26 cellular contexts compared by ENCODE assay signal in genomic region chr22:26992556-26992955, GRCh38.
"Had no signal": no experiment of that assay in that cellular context is flagged by ENCODE, and none has a peak within 500 bp of the region (broad histone marks: within the 10 kb centered on the region; RNA-seq: fewer than 3 reads in every experiment).

No MANE protein-coding gene starts in this region.

- H3K27me3 ChIP-seq: ascending aorta had no signal

- H3K27ac ChIP-seq: ascending aorta, brain microvascular endothelial cell, coronary artery, dorsolateral prefrontal cortex, WERI-Rb-1 had no signal

- H3K4me1 ChIP-seq: ascending aorta had no signal

- H3K4me3 ChIP-seq: ascending aorta, coronary artery, dorsolateral prefrontal cortex had no signal

- H3K9me3 ChIP-seq: ascending aorta had no signal

- DNase-seq: activated B cell treated with CpG ODN at 0.5 μM for 24 hours; activated CD4-positive, alpha-beta T cell treated with anti-CD3 and anti-CD28 coated beads for 48 hours; activated CD4-positive, alpha-beta T cell treated with anti-CD3 and anti-CD28 coated beads, Interleukin-2, amount 50 U/mL, for 1 hour; activated CD4-positive, alpha-beta T cell treated with anti-CD3 and anti-CD28 coated beads, Interleukin-2, amount 50 U/mL, for 48 hours; activated CD8-positive, alpha-beta memory T cell treated with anti-CD3 and anti-CD28 coated beads for 24 hours; activated CD8-positive, alpha-beta T cell treated with anti-CD3 and anti-CD28 coated beads for 36 hours; activated effector memory CD4-positive, alpha-beta T cell treated with Interleukin-2 at 50 U/mL for 16 hours; activated naive CD4-positive, alpha-beta T cell treated with anti-CD3 and anti-CD28 coated beads for 36 hours; activated naive CD8-positive, alpha-beta T cell treated with anti-CD3 and anti-CD28 coated beads for 36 hours; activated naive CD8-positive, alpha-beta T cell treated with anti-CD3 and anti-CD28 coated beads, Interleukin-2, amount 50 U/mL, for 24 hours; activated T-cell treated with anti-CD3 and anti-CD28 coated beads, Interleukin-2, amount 50 U/mL, for 4 hours; brain microvascular endothelial cell; dorsolateral prefrontal cortex; effector memory CD4-positive, alpha-beta T cell; endodermal cell; foreskin fibroblast; glutamatergic neuron; T-helper 1 cell; T-helper 17 cell; T1000; WERI-Rb-1 had no signal

- ATAC-seq: activated CD4-positive, CD25-positive, alpha-beta regulatory T cell treated with anti-CD3 and anti-CD28 coated beads, Interleukin-2, amount 50 U/mL, for 24 hours; activated CD8-positive, alpha-beta T cell treated with anti-CD3 and anti-CD28 coated beads for 36 hours; activated naive CD8-positive, alpha-beta T cell treated with anti-CD3 and anti-CD28 coated beads, Interleukin-2, amount 50 U/mL, for 24 hours; activated T-cell treated with anti-CD3 and anti-CD28 coated beads, Interleukin-2, amount 50 U/mL, for 4 hours; activated T-helper 17 cell treated with anti-CD3 and anti-CD28 coated beads, Interleukin-2, amount 50 U/mL, for 72 hours; esophagus mucosa; T-helper 17 cell had no signal

- H3K36me3 ChIP-seq: ascending aorta, brain microvascular endothelial cell, WERI-Rb-1 had no signal
